Comparison of ENCODE assay signal across 33 cellular contexts in the genomic region with DNA sequence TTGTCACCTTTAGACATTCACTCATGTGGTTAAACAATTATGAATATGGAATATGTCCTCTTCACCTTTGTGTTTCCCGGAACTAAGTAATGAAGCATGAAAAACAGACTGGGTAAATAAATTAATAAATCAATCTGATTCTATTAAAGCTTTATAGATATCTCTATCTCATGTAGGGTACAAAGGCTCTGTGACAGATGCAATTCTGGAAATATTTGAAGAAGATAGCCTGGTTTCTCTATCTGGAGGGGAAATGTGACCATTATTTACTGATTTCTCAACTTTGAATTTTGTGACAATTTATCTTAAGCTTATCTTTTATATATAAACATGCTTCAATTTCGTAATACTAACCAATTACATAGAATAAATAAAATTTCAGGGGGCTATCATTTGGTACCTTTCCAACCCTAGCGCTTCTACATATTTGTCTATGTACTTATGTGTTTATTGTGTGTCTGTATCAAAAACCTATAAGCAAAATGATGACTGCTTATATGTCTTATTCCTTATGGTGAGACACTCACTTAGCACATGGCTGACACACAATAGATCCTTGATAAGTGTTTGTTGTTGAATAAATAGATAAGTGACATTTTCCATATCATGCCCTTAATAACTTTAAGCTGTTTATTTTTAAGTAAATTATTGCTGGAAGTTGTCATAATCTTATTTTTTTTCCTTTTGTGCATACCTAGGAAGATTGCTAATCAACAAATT. TPM values are rescaled to one million over a fixed set of nuclear protein-coding genes. Genes with fewer than 3 reads are reported as not detected.
"Had no signal": no experiment of that assay in that cellular context is flagged by ENCODE, and none has a peak within 500 bp of the region (broad histone marks: within the 10 kb centered on the region; RNA-seq: fewer than 3 reads in every experiment).

No MANE protein-coding gene starts in this region.

- H3K4me1 Mint-ChIP-seq: activated CD4-positive, alpha-beta memory T cell treated with anti-CD3 and anti-CD28 coated beads, Interleukin-2, amount 10 ng/mL, durations not matched to agents 7 days and 5 days; activated CD8-positive, alpha-beta memory T cell treated with anti-CD3 and anti-CD28 coated beads, Interleukin-2, amount 10 ng/mL, durations not matched to agents 7 days and 5 days; activated naive CD4-positive, alpha-beta T cell treated with anti-CD3 and anti-CD28 coated beads, Interleukin-2, amount 10 ng/mL, durations not matched to agents 7 days and 5 days; activated naive CD8-positive, alpha-beta T cell treated with anti-CD3 and anti-CD28 coated beads, Interleukin-2, amount 50 U/mL, for 24 hours had no signal

- H3K4me3 Mint-ChIP-seq: activated CD4-positive, alpha-beta memory T cell treated with anti-CD3 and anti-CD28 coated beads, Interleukin-2, amount 10 ng/mL, durations not matched to agents 7 days and 5 days; activated CD8-positive, alpha-beta memory T cell treated with anti-CD3 and anti-CD28 coated beads, Interleukin-2, amount 10 ng/mL, durations not matched to agents 7 days and 5 days; activated naive CD4-positive, alpha-beta T cell treated with anti-CD3 and anti-CD28 coated beads, Interleukin-2, amount 10 ng/mL, durations not matched to agents 7 days and 5 days; activated naive CD8-positive, alpha-beta T cell; activated naive CD8-positive, alpha-beta T cell treated with anti-CD3 and anti-CD28 coated beads, Interleukin-2, amount 50 U/mL, for 24 hours; brain had no signal

- H3K4me3 ChIP-seq: SJCRH30, SK-N-MC had no signal

- H3K27me3 Mint-ChIP-seq: activated CD4-positive, alpha-beta memory T cell treated with anti-CD3 and anti-CD28 coated beads, Interleukin-2, amount 10 ng/mL, durations not matched to agents 7 days and 5 days; activated CD8-positive, alpha-beta memory T cell treated with anti-CD3 and anti-CD28 coated beads, Interleukin-2, amount 10 ng/mL, durations not matched to agents 7 days and 5 days; activated naive CD4-positive, alpha-beta T cell treated with anti-CD3 and anti-CD28 coated beads, Interleukin-2, amount 10 ng/mL, durations not matched to agents 7 days and 5 days; activated naive CD8-positive, alpha-beta T cell; activated naive CD8-positive, alpha-beta T cell treated with anti-CD3 and anti-CD28 coated beads, Interleukin-2, amount 50 U/mL, for 24 hours; brain had no signal

- DNase-seq: activated CD4-positive, alpha-beta memory T cell treated with anti-CD3 and anti-CD28 coated beads, Interleukin-2, amount 10 ng/mL, durations not matched to agents 7 days and 5 days; activated CD4-positive, alpha-beta T cell treated with anti-CD3 and anti-CD28 coated beads for 1 hour; activated CD4-positive, alpha-beta T cell treated with anti-CD3 and anti-CD28 coated beads for 48 hours; activated CD4-positive, CD25-positive, alpha-beta regulatory T cell; activated CD8-positive, alpha-beta memory T cell treated with anti-CD3 and anti-CD28 coated beads for 24 hours; activated CD8-positive, alpha-beta memory T cell treated with anti-CD3 and anti-CD28 coated beads, Interleukin-2, amount 10 ng/mL, durations not matched to agents 7 days and 5 days; activated CD8-positive, alpha-beta memory T cell treated with anti-CD3 and anti-CD28 coated beads, Interleukin-2, amount 50 U/mL, for 48 hours; activated effector memory CD4-positive, alpha-beta T cell treated with Interleukin-2 at 50 U/mL for 16 hours; activated naive CD4-positive, alpha-beta T cell treated with anti-CD3 and anti-CD28 coated beads, Interleukin-2, amount 10 ng/mL, durations not matched to agents 7 days and 5 days; activated naive CD8-positive, alpha-beta T cell treated with anti-CD3 and anti-CD28 coated beads, Interleukin-2, amount 50 U/mL, for 24 hours; activated T-cell treated with anti-CD3 and anti-CD28 coated beads, Interleukin-2, amount 50 U/mL, for 48 hours; anterior cingulate cortex; caudate nucleus; cerebellar nuclear complex; NCI-H1092 treated with DMSO at 0.1 percent for 48 hours; NCI-H1436; NCI-H1694; NCI-H1930; NCI-H2081 treated with DMSO at 0.1 percent for 48 hours; NCI-H345; NCI-H524 treated with DMSO at 0.1 percent for 48 hours; NCI-H774; SHP77; SJCRH30; T1000; WERI-Rb-1 had no signal

- FAIRE-seq: bronchial epithelial cell had no signal

- H3K36me3 ChIP-seq: SJCRH30, WERI-Rb-1 had no signal

- H3K4me1 ChIP-seq: SJCRH30 had no signal

- H3K27ac ChIP-seq: SJCRH30, SK-N-MC, WERI-Rb-1 had no signal

- ATAC-seq: activated CD8-positive, alpha-beta memory T cell treated with anti-CD3 and anti-CD28 coated beads, Interleukin-2, amount 10 ng/mL, durations not matched to agents 7 days and 5 days; activated naive CD8-positive, alpha-beta T cell treated with anti-CD3 and anti-CD28 coated beads, Interleukin-2, amount 50 U/mL, for 24 hours; Panc1 had no signal

- H3K9me3 ChIP-seq: SJCRH30 had no signal

- H3K36me3 Mint-ChIP-seq: activated CD8-positive, alpha-beta memory T cell treated with anti-CD3 and anti-CD28 coated beads, Interleukin-2, amount 10 ng/mL, durations not matched to agents 7 days and 5 days; activated naive CD4-positive, alpha-beta T cell treated with anti-CD3 and anti-CD28 coated beads, Interleukin-2, amount 10 ng/mL, durations not matched to agents 7 days and 5 days; brain had no signal

- H3K27me3 ChIP-seq: SJCRH30 had no signal

- H3K27ac Mint-ChIP-seq: activated CD4-positive, alpha-beta memory T cell treated with anti-CD3 and anti-CD28 coated beads, Interleukin-2, amount 10 ng/mL, durations not matched to agents 7 days and 5 days; activated CD8-positive, alpha-beta memory T cell treated with anti-CD3 and anti-CD28 coated beads, Interleukin-2, amount 10 ng/mL, durations not matched to agents 7 days and 5 days; activated naive CD4-positive, alpha-beta T cell treated with anti-CD3 and anti-CD28 coated beads, Interleukin-2, amount 10 ng/mL, durations not matched to agents 7 days and 5 days; activated naive CD8-positive, alpha-beta T cell; activated naive CD8-positive, alpha-beta T cell treated with anti-CD3 and anti-CD28 coated beads, Interleukin-2, amount 50 U/mL, for 24 hours; brain had no signal

- H3K9me3 Mint-ChIP-seq: activated CD4-positive, alpha-beta memory T cell treated with anti-CD3 and anti-CD28 coated beads, Interleukin-2, amount 10 ng/mL, durations not matched to agents 7 days and 5 days; activated naive CD4-positive, alpha-beta T cell treated with anti-CD3 and anti-CD28 coated beads, Interleukin-2, amount 10 ng/mL, durations not matched to agents 7 days and 5 days; activated naive CD8-positive, alpha-beta T cell treated with anti-CD3 and anti-CD28 coated beads, Interleukin-2, amount 50 U/mL, for 24 hours; brain had no signal

RNA-seq across cellular contexts. Expression of gene TDO2, which starts 40.3 kb away (rescaled TPM):
- total RNA-seq: activated CD4-positive, alpha-beta memory T cell treated with anti-CD3 and anti-CD28 coated beads, Interleukin-2, amount 10 ng/mL, durations not matched to agents 7 days and 5 days; activated CD8-positive, alpha-beta memory T cell treated with anti-CD3 and anti-CD28 coated beads, Interleukin-2, amount 10 ng/mL, durations not matched to agents 7 days and 5 days; bronchial epithelial cell; T-helper 1 cell treated with Interleukin-12 subunit alpha and Interleukin-12 subunit beta and Interleukin-4 antibody, amounts not matched to agents 30 ng/mL and 1 ng/mL, for 36 hours; T-helper 2 cell treated with Interferon-gamma antibody and Interleukin-4, amounts not matched to agents 100 ng/mL and 5 ng/mL, for 36 hours had no signal
